1 cellular context compared by ENCODE assay signal in the genomic region with DNA sequence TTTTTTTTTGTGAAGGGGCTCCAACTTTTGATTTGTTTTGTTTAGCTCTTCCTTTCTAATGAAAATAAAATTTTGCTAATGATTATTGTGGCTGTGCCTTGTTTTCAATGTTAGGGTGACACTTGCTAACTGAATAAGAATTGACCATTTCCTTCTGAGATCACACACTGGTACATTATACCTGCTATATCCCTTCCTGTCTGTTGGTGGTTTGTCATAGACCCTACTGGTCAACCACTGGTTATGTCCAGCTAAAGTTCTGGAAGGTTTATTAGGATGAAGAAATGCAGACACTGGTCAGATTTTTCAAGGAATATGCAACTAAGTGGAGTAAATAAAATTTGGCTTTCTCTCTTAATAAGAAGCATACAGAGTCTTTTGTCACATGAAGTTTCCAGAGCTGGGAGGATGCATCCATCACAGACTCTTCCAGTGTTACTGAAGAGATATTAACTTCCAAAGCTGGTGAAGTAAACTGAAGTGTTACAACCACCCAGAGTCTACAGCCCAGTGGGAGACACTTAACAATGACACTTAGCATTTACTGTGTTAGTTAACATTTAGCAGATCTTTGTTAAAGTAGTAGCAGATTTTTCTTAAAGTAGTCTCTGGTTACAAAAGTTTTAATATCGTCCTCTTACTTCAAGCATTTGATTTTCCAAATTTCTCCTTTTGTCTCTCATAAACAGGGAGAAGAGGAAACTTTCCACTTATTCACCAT.
TF ChIP-seq lines count a peak whose summit lies in the region.

No MANE protein-coding gene starts in this region.

TF ChIP-seq in HepG2, 621 proteins besides CTCF, POLR2A, EP300 and RAD21:
- TF ChIP-seq SP5 (CRISPR knock-in tag; IDR thresholded peaks at IDR 0.05; ENCODE audit: borderline replicate concordance, low read depth) (no peak), MEIS2 (CRISPR knock-in tag; IDR thresholded peaks at IDR 0.05) (no peak), THYN1 (CRISPR knock-in tag; IDR thresholded peaks at IDR 0.05; ENCODE audit: borderline replicate concordance, low read depth) (no peak), ZNF124 (CRISPR knock-in tag; IDR thresholded peaks at IDR 0.05) (no peak), NR2F2 (IDR thresholded peaks at IDR 0.05; ENCODE audit: borderline replicate concordance, low read depth) (no peak), TARDBP (CRISPR knock-in tag; IDR thresholded peaks at IDR 0.05) (no peak), ZNF562 (CRISPR knock-in tag; IDR thresholded peaks at IDR 0.05; ENCODE audit: borderline replicate concordance) (no peak), SMARCE1 (IDR thresholded peaks at IDR 0.05; ENCODE audit: borderline replicate concordance) (no peak)
- TF ChIP-seq, protein P1, sequence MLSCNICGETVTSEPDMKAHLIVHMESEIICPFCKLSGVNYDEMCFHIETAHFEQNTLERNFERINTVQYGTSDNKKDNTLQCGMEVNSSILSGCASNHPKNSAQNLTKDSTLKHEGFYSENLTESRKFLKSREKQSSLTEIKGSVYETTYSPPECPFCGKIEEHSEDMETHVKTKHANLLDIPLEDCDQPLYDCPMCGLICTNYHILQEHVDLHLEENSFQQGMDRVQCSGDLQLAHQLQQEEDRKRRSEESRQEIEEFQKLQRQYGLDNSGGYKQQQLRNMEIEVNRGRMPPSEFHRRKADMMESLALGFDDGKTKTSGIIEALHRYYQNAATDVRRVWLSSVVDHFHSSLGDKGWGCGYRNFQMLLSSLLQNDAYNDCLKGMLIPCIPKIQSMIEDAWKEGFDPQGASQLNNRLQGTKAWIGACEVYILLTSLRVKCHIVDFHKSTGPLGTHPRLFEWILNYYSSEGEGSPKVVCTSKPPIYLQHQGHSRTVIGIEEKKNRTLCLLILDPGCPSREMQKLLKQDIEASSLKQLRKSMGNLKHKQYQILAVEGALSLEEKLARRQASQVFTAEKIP (CRISPR knock-in tag; IDR thresholded peaks at IDR 0.05; ENCODE audit: borderline replicate concordance), result no peak
- TF ChIP-seq, protein P2, sequence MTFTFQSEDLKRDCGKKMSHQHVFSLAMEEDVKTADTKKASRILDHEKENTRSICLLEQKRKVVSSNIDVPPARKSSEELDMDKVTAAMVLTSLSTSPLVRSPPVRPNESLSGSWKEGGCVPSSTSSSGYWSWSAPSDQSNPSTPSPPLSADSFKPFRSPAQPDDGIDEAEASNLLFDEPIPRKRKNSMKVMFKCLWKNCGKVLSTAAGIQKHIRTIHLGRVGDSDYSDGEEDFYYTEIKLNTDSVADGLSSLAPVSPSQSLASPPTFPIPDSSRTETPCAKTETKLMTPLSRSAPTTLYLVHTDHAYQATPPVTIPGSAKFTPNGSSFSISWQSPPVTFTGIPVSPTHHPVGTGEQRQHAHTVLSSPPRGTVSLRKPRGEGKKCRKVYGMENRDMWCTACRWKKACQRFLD (CRISPR knock-in tag; IDR thresholded peaks at IDR 0.05; ENCODE audit: borderline replicate concordance), result no peak
- TF ChIP-seq, protein P3, sequence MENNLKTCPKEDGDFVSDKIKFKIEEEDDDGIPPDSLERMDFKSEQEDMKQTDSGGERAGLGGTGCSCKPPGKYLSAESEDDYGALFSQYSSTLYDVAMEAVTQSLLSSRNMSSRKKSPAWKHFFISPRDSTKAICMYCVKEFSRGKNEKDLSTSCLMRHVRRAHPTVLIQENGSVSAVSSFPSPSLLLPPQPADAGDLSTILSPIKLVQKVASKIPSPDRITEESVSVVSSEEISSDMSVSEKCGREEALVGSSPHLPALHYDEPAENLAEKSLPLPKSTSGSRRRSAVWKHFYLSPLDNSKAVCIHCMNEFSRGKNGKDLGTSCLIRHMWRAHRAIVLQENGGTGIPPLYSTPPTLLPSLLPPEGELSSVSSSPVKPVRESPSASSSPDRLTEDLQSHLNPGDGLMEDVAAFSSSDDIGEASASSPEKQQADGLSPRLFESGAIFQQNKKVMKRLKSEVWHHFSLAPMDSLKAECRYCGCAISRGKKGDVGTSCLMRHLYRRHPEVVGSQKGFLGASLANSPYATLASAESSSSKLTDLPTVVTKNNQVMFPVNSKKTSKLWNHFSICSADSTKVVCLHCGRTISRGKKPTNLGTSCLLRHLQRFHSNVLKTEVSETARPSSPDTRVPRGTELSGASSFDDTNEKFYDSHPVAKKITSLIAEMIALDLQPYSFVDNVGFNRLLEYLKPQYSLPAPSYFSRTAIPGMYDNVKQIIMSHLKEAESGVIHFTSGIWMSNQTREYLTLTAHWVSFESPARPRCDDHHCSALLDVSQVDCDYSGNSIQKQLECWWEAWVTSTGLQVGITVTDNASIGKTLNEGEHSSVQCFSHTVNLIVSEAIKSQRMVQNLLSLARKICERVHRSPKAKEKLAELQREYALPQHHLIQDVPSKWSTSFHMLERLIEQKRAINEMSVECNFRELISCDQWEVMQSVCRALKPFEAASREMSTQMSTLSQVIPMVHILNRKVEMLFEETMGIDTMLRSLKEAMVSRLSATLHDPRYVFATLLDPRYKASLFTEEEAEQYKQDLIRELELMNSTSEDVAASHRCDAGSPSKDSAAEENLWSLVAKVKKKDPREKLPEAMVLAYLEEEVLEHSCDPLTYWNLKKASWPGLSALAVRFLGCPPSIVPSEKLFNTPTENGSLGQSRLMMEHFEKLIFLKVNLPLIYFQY (CRISPR knock-in tag; IDR thresholded peaks at IDR 0.05; ENCODE audit: borderline replicate concordance), result no peak
- TF ChIP-seq, protein P4, sequence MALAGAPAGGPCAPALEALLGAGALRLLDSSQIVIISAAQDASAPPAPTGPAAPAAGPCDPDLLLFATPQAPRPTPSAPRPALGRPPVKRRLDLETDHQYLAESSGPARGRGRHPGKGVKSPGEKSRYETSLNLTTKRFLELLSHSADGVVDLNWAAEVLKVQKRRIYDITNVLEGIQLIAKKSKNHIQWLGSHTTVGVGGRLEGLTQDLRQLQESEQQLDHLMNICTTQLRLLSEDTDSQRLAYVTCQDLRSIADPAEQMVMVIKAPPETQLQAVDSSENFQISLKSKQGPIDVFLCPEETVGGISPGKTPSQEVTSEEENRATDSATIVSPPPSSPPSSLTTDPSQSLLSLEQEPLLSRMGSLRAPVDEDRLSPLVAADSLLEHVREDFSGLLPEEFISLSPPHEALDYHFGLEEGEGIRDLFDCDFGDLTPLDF (CRISPR knock-in tag; IDR thresholded peaks at IDR 0.05), result no peak
- TF ChIP-seq, protein P5, sequence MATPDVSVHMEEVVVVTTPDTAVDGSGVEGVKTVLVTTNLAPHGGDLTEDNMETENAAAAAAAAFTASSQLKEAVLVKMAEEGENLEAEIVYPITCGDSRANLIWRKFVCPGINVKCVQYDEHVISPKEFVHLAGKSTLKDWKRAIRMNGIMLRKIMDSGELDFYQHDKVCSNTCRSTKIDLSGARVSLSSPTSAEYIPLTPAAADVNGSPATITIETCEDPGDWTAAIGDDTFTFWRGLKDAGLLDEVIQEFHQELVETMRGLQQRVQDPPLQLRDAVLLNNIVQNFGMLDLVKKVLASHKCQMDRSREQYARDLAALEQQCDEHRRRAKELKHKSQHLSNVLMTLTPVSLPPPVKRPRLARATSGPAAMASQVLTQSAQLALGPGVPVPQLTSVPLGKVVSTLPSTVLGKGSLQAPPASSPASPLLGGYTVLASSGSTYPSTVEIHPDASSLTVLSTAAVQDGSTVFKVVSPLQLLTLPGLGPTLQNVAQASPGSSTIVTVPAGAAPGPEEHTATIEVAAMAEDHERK (CRISPR knock-in tag; IDR thresholded peaks at IDR 0.05; ENCODE audit: low read depth), result no peak
- TF ChIP-seq, protein P6, sequence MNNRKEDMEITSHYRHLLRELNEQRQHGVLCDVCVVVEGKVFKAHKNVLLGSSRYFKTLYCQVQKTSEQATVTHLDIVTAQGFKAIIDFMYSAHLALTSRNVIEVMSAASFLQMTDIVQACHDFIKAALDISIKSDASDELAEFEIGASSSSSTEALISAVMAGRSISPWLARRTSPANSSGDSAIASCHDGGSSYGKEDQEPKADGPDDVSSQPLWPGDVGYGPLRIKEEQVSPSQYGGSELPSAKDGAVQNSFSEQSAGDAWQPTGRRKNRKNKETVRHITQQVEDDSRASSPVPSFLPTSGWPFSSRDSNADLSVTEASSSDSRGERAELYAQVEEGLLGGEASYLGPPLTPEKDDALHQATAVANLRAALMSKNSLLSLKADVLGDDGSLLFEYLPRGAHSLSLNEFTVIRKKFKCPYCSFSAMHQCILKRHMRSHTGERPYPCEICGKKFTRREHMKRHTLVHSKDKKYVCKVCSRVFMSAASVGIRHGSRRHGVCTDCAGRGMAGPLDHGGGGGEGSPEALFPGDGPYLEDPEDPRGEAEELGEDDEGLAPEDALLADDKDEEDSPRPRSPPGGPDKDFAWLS (CRISPR knock-in tag; IDR thresholded peaks at IDR 0.05; ENCODE audit: borderline replicate concordance), result no peak
TF ChIP-seq in HepG2: peak in this region for 0.
